In the genomic region with DNA sequence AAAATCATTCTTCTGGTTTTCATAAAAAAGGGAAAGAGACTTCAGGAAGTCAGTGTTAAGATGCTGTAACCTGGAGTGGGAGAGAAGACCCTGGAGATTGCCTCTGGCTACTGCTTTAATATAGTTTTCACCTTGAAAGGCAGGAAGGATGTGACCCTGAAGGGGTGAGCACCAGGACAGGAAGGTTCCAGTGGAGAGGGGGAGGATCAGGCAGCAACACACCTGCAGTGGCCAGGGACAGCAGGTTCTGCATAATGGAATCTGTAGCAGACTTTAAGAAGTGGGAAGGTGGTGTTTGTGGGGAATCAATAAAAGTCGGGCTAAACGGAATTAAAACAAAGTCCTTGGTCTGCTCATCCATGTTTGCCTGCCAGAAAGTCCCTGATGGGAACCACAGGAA, we compare ENCODE assay signal across 29 cellular contexts.
"Had no signal": no experiment of that assay in that cellular context is flagged by ENCODE, and none has a peak within 500 bp of the region (broad histone marks: within the 10 kb centered on the region; RNA-seq: fewer than 3 reads in every experiment).

No MANE protein-coding gene starts in this region.

- H3K27ac ChIP-seq: ascending aorta, breast epithelium, cardiac muscle cell, coronary artery, dorsolateral prefrontal cortex, esophagus muscularis mucosa, foreskin keratinocyte, gastrocnemius medialis, heart left ventricle had no signal

- H3K9me3 Mint-ChIP-seq: activated CD4-positive, alpha-beta memory T cell treated with anti-CD3 and anti-CD28 coated beads, Interleukin-2, amount 10 ng/mL, durations not matched to agents 7 days and 5 days; activated CD4-positive, alpha-beta T cell treated with anti-CD3 and anti-CD28 coated beads, Interleukin-2, amount 10 ng/mL, durations not matched to agents 7 days and 5 days; activated naive CD4-positive, alpha-beta T cell treated with anti-CD3 and anti-CD28 coated beads, Interleukin-2, amount 10 ng/mL, durations not matched to agents 7 days and 5 days; activated naive CD8-positive, alpha-beta T cell treated with anti-CD3 and anti-CD28 coated beads, Interleukin-2, amount 10 ng/mL, durations not matched to agents 7 days and 5 days; activated T-cell treated with anti-CD3 and anti-CD28 coated beads, Interleukin-2, amount 50 U/mL, for 24 hours; activated T-cell treated with anti-CD3 and anti-CD28 coated beads, Interleukin-2, amount 50 U/mL, for 72 hours; dendritic cell treated with granulocyte-macrophage colony-stimulating factor and Interleukin-4, amounts not matched to agents 40 ng/mL and 50 ng/mL, for 4 days had no signal

- H3K4me1 ChIP-seq: ascending aorta, breast epithelium, esophagus muscularis mucosa, foreskin keratinocyte, gastrocnemius medialis, heart left ventricle had no signal

- H3K27me3 ChIP-seq: ascending aorta, breast epithelium, cardiac muscle cell, dorsolateral prefrontal cortex, esophagus muscularis mucosa, foreskin keratinocyte, gastrocnemius medialis, heart left ventricle had no signal

- H3K27ac Mint-ChIP-seq: activated CD4-positive, alpha-beta memory T cell treated with anti-CD3 and anti-CD28 coated beads, Interleukin-2, amount 10 ng/mL, durations not matched to agents 7 days and 5 days; activated CD4-positive, alpha-beta T cell treated with anti-CD3 and anti-CD28 coated beads, Interleukin-2, amount 10 ng/mL, durations not matched to agents 7 days and 5 days; activated naive CD4-positive, alpha-beta T cell treated with anti-CD3 and anti-CD28 coated beads, Interleukin-2, amount 10 ng/mL, durations not matched to agents 7 days and 5 days; activated naive CD4-positive, alpha-beta T cell treated with anti-CD3 and anti-CD28 coated beads, Interleukin-2, amount 50 U/mL, for 72 hours; activated naive CD8-positive, alpha-beta T cell treated with anti-CD3 and anti-CD28 coated beads, Interleukin-2, amount 10 ng/mL, durations not matched to agents 7 days and 5 days; activated T-cell treated with anti-CD3 and anti-CD28 coated beads, Interleukin-2, amount 50 U/mL, for 24 hours; activated T-cell treated with anti-CD3 and anti-CD28 coated beads, Interleukin-2, amount 50 U/mL, for 72 hours; dendritic cell treated with granulocyte-macrophage colony-stimulating factor and Interleukin-4, amounts not matched to agents 40 ng/mL and 50 ng/mL, for 4 days had no signal

- H3K4me1 Mint-ChIP-seq: activated CD4-positive, alpha-beta T cell treated with anti-CD3 and anti-CD28 coated beads, Interleukin-2, amount 10 ng/mL, durations not matched to agents 7 days and 5 days; activated naive CD4-positive, alpha-beta T cell treated with anti-CD3 and anti-CD28 coated beads, Interleukin-2, amount 10 ng/mL, durations not matched to agents 7 days and 5 days; activated naive CD8-positive, alpha-beta T cell treated with anti-CD3 and anti-CD28 coated beads, Interleukin-2, amount 10 ng/mL, durations not matched to agents 7 days and 5 days had no signal

- ATAC-seq: activated naive CD4-positive, alpha-beta T cell treated with anti-CD3 and anti-CD28 coated beads, Interleukin-2, amount 50 U/mL, for 72 hours; activated T-cell treated with anti-CD3 and anti-CD28 coated beads, Interleukin-2, amount 50 U/mL, for 72 hours; foreskin keratinocyte; gastrocnemius medialis; heart left ventricle had no signal

- H3K36me3 ChIP-seq: ascending aorta, breast epithelium, cardiac muscle cell, gastrocnemius medialis had no signal

- H3K4me3 ChIP-seq: ascending aorta, breast epithelium, cardiac muscle cell, coronary artery, dorsolateral prefrontal cortex, esophagus muscularis mucosa, gastrocnemius medialis, heart left ventricle had no signal

- H3K27me3 Mint-ChIP-seq: activated CD4-positive, alpha-beta memory T cell treated with anti-CD3 and anti-CD28 coated beads, Interleukin-2, amount 10 ng/mL, durations not matched to agents 7 days and 5 days; activated CD4-positive, alpha-beta T cell treated with anti-CD3 and anti-CD28 coated beads, Interleukin-2, amount 10 ng/mL, durations not matched to agents 7 days and 5 days; activated naive CD4-positive, alpha-beta T cell treated with anti-CD3 and anti-CD28 coated beads, Interleukin-2, amount 10 ng/mL, durations not matched to agents 7 days and 5 days; activated naive CD8-positive, alpha-beta T cell treated with anti-CD3 and anti-CD28 coated beads, Interleukin-2, amount 10 ng/mL, durations not matched to agents 7 days and 5 days; activated T-cell treated with anti-CD3 and anti-CD28 coated beads, Interleukin-2, amount 50 U/mL, for 24 hours; dendritic cell treated with granulocyte-macrophage colony-stimulating factor and Interleukin-4, amounts not matched to agents 40 ng/mL and 50 ng/mL, for 4 days had no signal

- H3K4me3 Mint-ChIP-seq: activated CD4-positive, alpha-beta memory T cell treated with anti-CD3 and anti-CD28 coated beads, Interleukin-2, amount 10 ng/mL, durations not matched to agents 7 days and 5 days; activated CD4-positive, alpha-beta T cell treated with anti-CD3 and anti-CD28 coated beads, Interleukin-2, amount 10 ng/mL, durations not matched to agents 7 days and 5 days; activated naive CD4-positive, alpha-beta T cell treated with anti-CD3 and anti-CD28 coated beads, Interleukin-2, amount 10 ng/mL, durations not matched to agents 7 days and 5 days; activated naive CD8-positive, alpha-beta T cell treated with anti-CD3 and anti-CD28 coated beads, Interleukin-2, amount 10 ng/mL, durations not matched to agents 7 days and 5 days; activated T-cell treated with anti-CD3 and anti-CD28 coated beads, Interleukin-2, amount 50 U/mL, for 24 hours; activated T-cell treated with anti-CD3 and anti-CD28 coated beads, Interleukin-2, amount 50 U/mL, for 72 hours; dendritic cell treated with granulocyte-macrophage colony-stimulating factor and Interleukin-4, amounts not matched to agents 40 ng/mL and 50 ng/mL, for 4 days had no signal

- H3K9me3 ChIP-seq: ascending aorta, breast epithelium, gastrocnemius medialis had no signal

- DNase-seq: activated CD4-positive, alpha-beta memory T cell treated with anti-CD3 and anti-CD28 coated beads, Interleukin-2, amount 10 ng/mL, durations not matched to agents 7 days and 5 days; activated CD4-positive, alpha-beta T cell treated with anti-CD3 and anti-CD28 coated beads for 1 hour; activated CD4-positive, alpha-beta T cell treated with anti-CD3 and anti-CD28 coated beads for 4 hours; activated CD4-positive, alpha-beta T cell treated with anti-CD3 and anti-CD28 coated beads, Interleukin-2, amount 10 ng/mL, durations not matched to agents 7 days and 5 days; activated CD4-positive, alpha-beta T cell treated with anti-CD3 and anti-CD28 coated beads, Interleukin-2, amount 50 U/mL, for 4 hours; activated CD8-positive, alpha-beta memory T cell treated with anti-CD3 and anti-CD28 coated beads, Interleukin-2, amount 50 U/mL, for 48 hours; activated gamma-delta T cell; activated naive CD4-positive, alpha-beta T cell; activated naive CD4-positive, alpha-beta T cell treated with anti-CD3 and anti-CD28 coated beads, Interleukin-2, amount 10 ng/mL, durations not matched to agents 7 days and 5 days; activated naive CD8-positive, alpha-beta T cell treated with anti-CD3 and anti-CD28 coated beads, Interleukin-2, amount 10 ng/mL, durations not matched to agents 7 days and 5 days; activated T-cell treated with anti-CD3 and anti-CD28 coated beads for 4 hours; activated T-cell treated with anti-CD3 and anti-CD28 coated beads, Interleukin-2, amount 50 U/mL, for 24 hours; activated T-cell treated with anti-CD3 and anti-CD28 coated beads, Interleukin-2, amount 50 U/mL, for 72 hours; central memory CD4-positive, alpha-beta T cell; dorsolateral prefrontal cortex; effector memory CD4-positive, alpha-beta T cell; erythroblast; foreskin keratinocyte; gastrocnemius medialis; glutamatergic neuron; heart left ventricle; T-helper 2 cell had no signal
